ENCODE assay signal across 1 cellular context in genomic region chr5:140725799-140726471, GRCh38.
A peak's percentile ranks its signal among the peaks of the same experiment; 100 is the strongest.
TF ChIP-seq lines count a peak whose summit lies in the region.

No MANE protein-coding gene starts in this region.

TF ChIP-seq in HepG2, 621 proteins besides CTCF, POLR2A, EP300 and RAD21 (continued from another document and continues in another):
- TF ChIP-seq ZNF282 (IDR thresholded peaks at IDR 0.05; ENCODE audit: partially characterized antibody) = no peak
- peak; percentile 92 for TF ChIP-seq ATF1 (CRISPR knock-in tag; IDR thresholded peaks at IDR 0.05)
- TF ChIP-seq MED1 (CRISPR knock-in tag; IDR thresholded peaks at IDR 0.05) = peak; percentile 86
- TF ChIP-seq ZNF724P (CRISPR knock-in tag; IDR thresholded peaks at IDR 0.05; ENCODE audit: borderline replicate concordance) = peak; percentile 61; the same call in 1 of the 2 replicates
- no peak; the same call in 1 of the 2 replicates for TF ChIP-seq ZBTB20 (CRISPR knock-in tag; IDR thresholded peaks at IDR 0.05; ENCODE audit: borderline replicate concordance, low read depth)
- peak; percentile 29; the same call in 1 of the 2 replicates for TF ChIP-seq ZNF652 (CRISPR knock-in tag; IDR thresholded peaks at IDR 0.05; ENCODE audit: borderline replicate concordance, low read depth)
- TF ChIP-seq ZNF24 (IDR thresholded peaks at IDR 0.05) = peak; percentile 100
- no peak for TF ChIP-seq ZNF230 (CRISPR knock-in tag; IDR thresholded peaks at IDR 0.05)
- no peak; the same call in 1 of the 2 replicates for TF ChIP-seq HNF4A (CRISPR knock-in tag; IDR thresholded peaks at IDR 0.05)
- TF ChIP-seq AGO1 (IDR thresholded peaks at IDR 0.05; ENCODE audit: low read depth, low read length, poor library complexity, severe bottlenecking) = no peak
- TF ChIP-seq ZNF749 (CRISPR knock-in tag; IDR thresholded peaks at IDR 0.05; ENCODE audit: borderline replicate concordance) = no peak
- no peak for TF ChIP-seq SOX6 (IDR thresholded peaks at IDR 0.05)
- peak; percentile 45; the same call in 1 of the 2 replicates for TF ChIP-seq SOX6 (CRISPR knock-in tag; IDR thresholded peaks at IDR 0.05)
- no peak for TF ChIP-seq TFE3 (CRISPR knock-in tag; IDR thresholded peaks at IDR 0.05)
- TF ChIP-seq BRCA1 (CRISPR knock-in tag; IDR thresholded peaks at IDR 0.05) = no peak
- no peak for TF ChIP-seq NBN (conservative IDR thresholded peaks at IDR 0.05)
- no peak for TF ChIP-seq NFAT5 (CRISPR knock-in tag; IDR thresholded peaks at IDR 0.05)
- TF ChIP-seq ZFP36L1 (CRISPR knock-in tag; IDR thresholded peaks at IDR 0.05) = 0 out of 2 replicates have a peak, but pooled peaks have one; percentile 61
- TF ChIP-seq THAP11 (CRISPR knock-in tag; IDR thresholded peaks at IDR 0.05) = peak; percentile 65; the same call in 1 of the 2 replicates
- peak; percentile 41 for TF ChIP-seq TBL1XR1 (IDR thresholded peaks at IDR 0.05; ENCODE audit: borderline replicate concordance, low read length, partially characterized antibody)
- no peak for TF ChIP-seq ZNF619 (CRISPR knock-in tag; IDR thresholded peaks at IDR 0.05)
- peak in 1 of 2 experiments; percentile 76; a peak in 1 of 4 replicates for TF ChIP-seq KLF16 (CRISPR knock-in tag; IDR thresholded peaks at IDR 0.05)
- TF ChIP-seq HNRNPL (IDR thresholded peaks at IDR 0.05; ENCODE audit: low read depth, low read length) = no peak
- TF ChIP-seq ZBTB25 (CRISPR knock-in tag; IDR thresholded peaks at IDR 0.05) = peak; percentile 65
- no peak for TF ChIP-seq PAWR (CRISPR knock-in tag; IDR thresholded peaks at IDR 0.05; ENCODE audit: borderline replicate concordance)
- no peak for TF ChIP-seq EHMT2 (IDR thresholded peaks at IDR 0.05; ENCODE audit: borderline replicate concordance, low read depth, low read length)
- no peak for TF ChIP-seq HCFC1 (IDR thresholded peaks at IDR 0.05; ENCODE audit: low read depth, low read length)
- TF ChIP-seq ZNF772 (CRISPR knock-in tag; IDR thresholded peaks at IDR 0.05) = no peak
- TF ChIP-seq ZNF777 (CRISPR knock-in tag; IDR thresholded peaks at IDR 0.05) = 0 out of 2 replicates have a peak, but pooled peaks have one; percentile 24
- TF ChIP-seq ZNF383 (CRISPR knock-in tag; IDR thresholded peaks at IDR 0.05; ENCODE audit: borderline replicate concordance) = no peak
- TF ChIP-seq LBX2 (CRISPR knock-in tag; IDR thresholded peaks at IDR 0.05; ENCODE audit: borderline replicate concordance) = no peak
- TF ChIP-seq ZSCAN20 (CRISPR knock-in tag; IDR thresholded peaks at IDR 0.05; ENCODE audit: borderline replicate concordance) = 0 out of 2 replicates have a peak, but pooled peaks have one; percentile 40
- peak; percentile 48; the same call in 1 of the 2 replicates for TF ChIP-seq REPIN1 (CRISPR knock-in tag; IDR thresholded peaks at IDR 0.05; ENCODE audit: borderline replicate concordance, low read depth)
- no peak for TF ChIP-seq BCL3 (CRISPR knock-in tag; IDR thresholded peaks at IDR 0.05)
- no peak for TF ChIP-seq HDAC6 (IDR thresholded peaks at IDR 0.05; ENCODE audit: low read depth, low read length)
- no peak for TF ChIP-seq BRD4 (CRISPR knock-in tag; IDR thresholded peaks at IDR 0.05)
- TF ChIP-seq ZNF740 (CRISPR knock-in tag; IDR thresholded peaks at IDR 0.05) = no peak
- TF ChIP-seq ZBTB4 (CRISPR knock-in tag; IDR thresholded peaks at IDR 0.05; ENCODE audit: borderline replicate concordance) = no peak
- TF ChIP-seq HNF1A (IDR thresholded peaks at IDR 0.05; ENCODE audit: low read depth) = peak; percentile 49; the same call in 1 of the 2 replicates
- TF ChIP-seq HNF1A (CRISPR knock-in tag; IDR thresholded peaks at IDR 0.05; ENCODE audit: borderline replicate concordance) = no peak; the same call in 1 of the 2 replicates
- TF ChIP-seq JUNB (CRISPR knock-in tag; IDR thresholded peaks at IDR 0.05; ENCODE audit: borderline replicate concordance) = no peak
- peak; percentile 42; the same call in 1 of the 2 replicates for TF ChIP-seq ZBTB21 (CRISPR knock-in tag; IDR thresholded peaks at IDR 0.05)
- TF ChIP-seq HBP1 (CRISPR knock-in tag; IDR thresholded peaks at IDR 0.05; ENCODE audit: low read depth) = no peak
